ENCODE assay signal across 10 cellular contexts in the genomic region with DNA sequence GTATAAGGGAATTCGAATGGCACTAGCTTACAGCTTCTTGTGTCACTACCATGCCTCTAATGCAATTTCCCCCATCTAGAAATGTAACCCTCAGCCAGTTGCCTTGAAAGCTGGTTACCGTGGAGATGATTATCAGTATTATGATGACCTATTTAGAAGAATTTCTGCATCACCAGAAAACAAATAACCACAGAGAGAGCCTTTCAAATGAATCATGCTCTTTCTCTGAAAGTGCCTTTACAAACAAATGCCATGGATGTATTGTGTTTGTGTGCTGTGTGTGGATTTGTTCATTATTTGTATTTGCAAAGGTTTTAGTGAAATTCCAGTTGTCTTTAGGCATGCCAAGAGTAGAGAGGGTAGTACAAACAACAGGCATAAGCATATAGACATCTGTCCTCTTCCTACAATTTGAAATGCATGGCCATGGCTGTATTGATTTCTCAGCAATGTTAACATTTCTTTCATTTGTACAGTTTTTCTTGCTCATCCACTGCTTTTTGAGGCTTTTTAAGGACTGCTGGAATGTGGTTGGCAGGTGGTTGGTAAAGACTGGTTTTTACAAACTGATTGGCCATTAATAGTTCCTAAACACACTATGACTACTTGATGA.
DNase-seq lines count a peak whose midpoint lies in the region; TF ChIP-seq lines count a peak whose summit lies in the region.
"Had no signal": no experiment of that assay in that cellular context is flagged by ENCODE, and none has a peak within 500 bp of the region (broad histone marks: within the 10 kb centered on the region; RNA-seq: fewer than 3 reads in every experiment).

No MANE protein-coding gene starts in this region.

- H3K9me3 ChIP-seq in MG63 (no peaks in the 10 kb centered on the region), mesenchymal stem cell (ENCODE audit: control insufficient read depth, low read length) (no peaks in the 10 kb centered on the region), vagina (no peaks in the 10 kb centered on the region)

- peak overlapping the region; percentile 77 for H3K9ac ChIP-seq in mesenchymal stem cell (ENCODE audit: low read length)

- no peak overlapping the region for H2BK120ac ChIP-seq in mesenchymal stem cell (ENCODE audit: low read depth, low read length)

- H3K23ac ChIP-seq in mesenchymal stem cell (ENCODE audit: low read length in 2 of 2), result no peak overlapping the region

- no peak overlapping the region for H4K91ac ChIP-seq in mesenchymal stem cell (ENCODE audit: low read length)

- intact Hi-C loops in MCF 10A (cut with micrococcal nuclease), result loop anchor here (1.0 to 5.0 kb wide), 2 partner anchors 123 to 763 kb away; no protein-coding TSS in a partner anchor
- intact Hi-C loops in vagina (cut with DNase I), result no loop called here

- TF ChIP-seq CTCF in AG09319 (IDR thresholded peaks at IDR 0.05; ENCODE audit: low read depth, low read length), result no peak
- TF ChIP-seq CTCF in MCF 10A (IDR thresholded peaks at IDR 0.05; ENCODE audit: unreplicated experiment), result no peak
- TF ChIP-seq CTCF in vagina (IDR thresholded peaks at IDR 0.05), result no peak

- H3K27me3 Mint-ChIP-seq in MCF 10A (ENCODE audit: insufficient read depth, unreplicated experiment), result no peaks in the 10 kb centered on the region
- H3K27me3 Mint-ChIP-seq: activated naive CD8-positive, alpha-beta T cell had no signal

- H3K27ac Mint-ChIP-seq in MCF 10A (ENCODE audit: low read depth, unreplicated experiment), result peak overlapping the region; percentile 87
- H3K27ac Mint-ChIP-seq: activated naive CD8-positive, alpha-beta T cell had no signal

- H3K27me3 ChIP-seq in MG63 (no peaks in the 10 kb centered on the region), mesenchymal stem cell (ENCODE audit: control insufficient read depth in 1 of 2, insufficient read depth in 1 of 2, low read length in 2 of 2) (no peaks in the 10 kb centered on the region), vagina (no peaks in the 10 kb centered on the region)

- BruUV-seq in MCF 10A (replicated peaks; lab: Mats Ljungman, UMichigan), result no TSS peak

- no peak overlapping the region for H3K18ac ChIP-seq in mesenchymal stem cell (ENCODE audit: low read depth in 1 of 2, low read length in 2 of 2)

- H2BK5ac ChIP-seq in mesenchymal stem cell (ENCODE audit: low read depth, low read length, poor library complexity, severe bottlenecking), result no peak overlapping the region

- H2BK15ac ChIP-seq in mesenchymal stem cell (ENCODE audit: low read depth, poor library complexity, severe bottlenecking), result no peak overlapping the region

- no peak overlapping the region for H2BK12ac ChIP-seq in mesenchymal stem cell (ENCODE audit: low read length in 2 of 2)

- TF ChIP-seq POLR2A in vagina (IDR thresholded peaks at IDR 0.05), result no peak

- H2AK5ac ChIP-seq in mesenchymal stem cell (ENCODE audit: low read length, severe bottlenecking), result no peak overlapping the region

- no peaks in the 10 kb centered on the region for H3K36me3 ChIP-seq in MG63
- H3K36me3 ChIP-seq in mesenchymal stem cell (ENCODE audit: control insufficient read depth in 1 of 2, insufficient read depth in 2 of 2, low read depth in 1 of 2, low read length in 2 of 2), result no peaks in the 10 kb centered on the region
- no peaks in the 10 kb centered on the region for H3K36me3 ChIP-seq in vagina

- peaks cover 39% of the 10 kb centered on the region for H3K4me1 Mint-ChIP-seq in MCF 10A (ENCODE audit: insufficient read depth, unreplicated experiment)

- no peak overlapping the region for H3K4ac ChIP-seq in mesenchymal stem cell (ENCODE audit: low read depth in 1 of 2, low read length in 2 of 2)

- WGBS in mesenchymal stem cell, result no CpG with 5 or more reads among the region's 2 CpGs

- H3K79me1 ChIP-seq in mesenchymal stem cell (replicated peaks; ENCODE audit: low read length, poor library complexity, severe bottlenecking), result no peaks in the 10 kb centered on the region

- H3K27ac ChIP-seq in mesenchymal stem cell (ENCODE audit: low read length, poor library complexity, severe bottlenecking), result peak overlapping the region; percentile 79
- no peak overlapping the region for H3K27ac ChIP-seq in vagina

- H3K4me1 ChIP-seq in mesenchymal stem cell (ENCODE audit: control insufficient read depth, insufficient read depth, low read depth, low read length) (no peaks in the 10 kb centered on the region), vagina (peaks cover 26% of the 10 kb centered on the region)

- POLR2A ChIA-PET in MCF 10A (lab: Yijun Ruan, JAX), result no interaction called here

- H3K4me2 ChIP-seq in mesenchymal stem cell (ENCODE audit: low read length, poor library complexity, severe bottlenecking), result no peak overlapping the region

- CTCF ChIA-PET in MCF 10A (lab: Yijun Ruan, JAX), result interaction anchor here (0.7 to 0.8 kb wide), 3 partner anchors 13 to 758 kb away, joined by 3 to 4 read pairs (median 3); no protein-coding TSS in a partner anchor

- H2AFZ ChIP-seq in mesenchymal stem cell (ENCODE audit: low read depth, low read length), result no peak overlapping the region

- H3K4me3 ChIP-seq in MG63, result no peak overlapping the region
- H3K4me3 ChIP-seq in mesenchymal stem cell (ENCODE audit: insufficient read depth in 1 of 2, low read depth in 1 of 2, low read length in 2 of 2), result no peak overlapping the region
- H3K4me3 ChIP-seq in vagina, result no peak overlapping the region

- H4K8ac ChIP-seq in mesenchymal stem cell (ENCODE audit: low read length), result no peak overlapping the region

- H3K36me3 Mint-ChIP-seq in MCF 10A (ENCODE audit: insufficient read depth, unreplicated experiment), result no peaks in the 10 kb centered on the region
- H3K36me3 Mint-ChIP-seq: activated naive CD8-positive, alpha-beta T cell had no signal

- H3K14ac ChIP-seq in mesenchymal stem cell (ENCODE audit: low read length in 2 of 2), result no peak overlapping the region

- H3K9me3 Mint-ChIP-seq in MCF 10A (ENCODE audit: unreplicated experiment), result no peaks in the 10 kb centered on the region

- H3K4me3 Mint-ChIP-seq in MCF 10A (ENCODE audit: unreplicated experiment), result no peak overlapping the region
- H3K4me3 Mint-ChIP-seq: activated naive CD8-positive, alpha-beta T cell had no signal

- DNase-seq in AG09319 (ENCODE audit: extremely low read depth, low read depth), result peak; percentile 94
- peak; percentile 21 for DNase-seq in MG63
- DNase-seq in MCF 10A (ENCODE audit: unreplicated experiment), result peak; percentile 49
- peak; percentile 96 for DNase-seq in mesenchymal stem cell
- no peak for DNase-seq in vagina (ENCODE audit: extremely low spot score in 2 of 2)
- no peak for DNase-seq in NCI-H1694 treated with DMSO at 0.1 percent for 48 hours (lab: John Stamatoyannopoulos, UW)
- DNase-seq in HuH-7.5 (ENCODE audit: low spot score), result no peak
- DNase-seq in HUDEP-2 (lab: John Stamatoyannopoulos, UW; ENCODE audit: unreplicated experiment in 76 of 76), result no peak
- DNase-seq: stimulated activated CD4-positive, alpha-beta T cell treated with anti-CD3 and anti-CD28 coated beads, Interleukin-4, amount 100 ng/mL, for 4 hours had no signal

Comparison
In these comparisons a context has a peak if more than half of its experiments do, and no peak if none do; other contexts are left out.
1. DNase-seq: peak in AG09319 (single experiment), MG63 (single experiment), MCF 10A (single experiment) and mesenchymal stem cell (single experiment); none in vagina (0 of 2), NCI-H1694 treated with DMSO at 0.1 percent for 48 hours (single experiment), HuH-7.5 (single experiment) and HUDEP-2 (0 of 76).